Comparison of ENCODE assay signal across 21 cellular contexts in the genomic region with DNA sequence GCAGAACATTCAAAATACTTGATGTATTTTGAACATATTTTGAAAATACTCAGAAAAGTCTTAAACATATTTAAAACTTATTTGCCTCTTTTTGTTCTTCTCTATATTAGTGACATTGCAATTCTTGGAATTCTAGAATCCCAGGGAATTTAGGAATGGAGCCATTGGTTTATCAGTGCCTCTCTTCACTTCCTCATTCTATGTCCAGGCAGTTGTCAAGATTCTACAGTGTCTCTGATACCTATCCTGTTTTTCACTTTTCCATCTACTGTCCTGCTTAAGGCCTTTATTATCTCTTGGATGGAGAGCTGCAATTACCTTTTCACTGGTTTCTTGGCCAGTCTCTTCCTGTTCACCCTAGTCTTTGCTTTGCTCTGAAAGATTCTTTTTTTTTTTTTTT.
"Had no signal": no experiment of that assay in that cellular context is flagged by ENCODE, and none has a peak within 500 bp of the region (broad histone marks: within the 10 kb centered on the region; RNA-seq: fewer than 3 reads in every experiment).

No MANE protein-coding gene starts in this region.

- H3K27ac ChIP-seq: adrenal gland, brain microvascular endothelial cell, esophagus squamous epithelium, parathyroid adenoma, vagina had no signal

- H3K4me2 ChIP-seq: smooth muscle cell had no signal

- H3K4me3 ChIP-seq: adrenal gland, ascending aorta, coronary artery, esophagus squamous epithelium, gastroesophageal sphincter, smooth muscle cell, vagina had no signal

- H3K9me3 Mint-ChIP-seq: activated CD4-positive, alpha-beta T cell treated with anti-CD3 and anti-CD28 coated beads, Interleukin-2, amount 10 ng/mL, durations not matched to agents 7 days and 5 days; activated CD8-positive, alpha-beta T cell treated with anti-CD3 and anti-CD28 coated beads for 36 hours; activated T-helper 17 cell treated with anti-CD3 and anti-CD28 coated beads, Interleukin-2, amount 50 U/mL, for 72 hours; stimulated activated memory B cell treated with anti-CD40 and anti-IgM and Interleukin-4, amounts not matched to agents 10 μg/mL and 1 μg/mL and 100 μg/mL, for 72 hours; type B pancreatic cell had no signal

- H2AFZ ChIP-seq: parathyroid adenoma had no signal

- H3K27me3 ChIP-seq: adrenal gland, ascending aorta, brain microvascular endothelial cell, esophagus squamous epithelium, gastroesophageal sphincter, vagina had no signal

- ATAC-seq: activated CD8-positive, alpha-beta T cell treated with anti-CD3 and anti-CD28 coated beads for 36 hours; activated T-helper 17 cell treated with anti-CD3 and anti-CD28 coated beads, Interleukin-2, amount 50 U/mL, for 72 hours; gastroesophageal sphincter; sciatic nerve; stimulated activated memory B cell treated with anti-CD40 and anti-IgM and Interleukin-4, amounts not matched to agents 10 μg/mL and 1 μg/mL and 100 μg/mL, for 72 hours had no signal

- H3K27ac Mint-ChIP-seq: activated CD4-positive, alpha-beta T cell treated with anti-CD3 and anti-CD28 coated beads, Interleukin-2, amount 10 ng/mL, durations not matched to agents 7 days and 5 days; activated CD8-positive, alpha-beta T cell treated with anti-CD3 and anti-CD28 coated beads for 36 hours; activated naive CD8-positive, alpha-beta T cell; activated T-helper 17 cell treated with anti-CD3 and anti-CD28 coated beads, Interleukin-2, amount 50 U/mL, for 72 hours; stimulated activated memory B cell treated with anti-CD40 and anti-IgM and Interleukin-4, amounts not matched to agents 10 μg/mL and 1 μg/mL and 100 μg/mL, for 72 hours; type B pancreatic cell had no signal

- H3K9ac ChIP-seq: parathyroid adenoma had no signal

- H3K9me3 ChIP-seq: adrenal gland, esophagus squamous epithelium, gastroesophageal sphincter, vagina had no signal

- H3K27me3 Mint-ChIP-seq: activated CD4-positive, alpha-beta T cell treated with anti-CD3 and anti-CD28 coated beads, Interleukin-2, amount 10 ng/mL, durations not matched to agents 7 days and 5 days; activated CD8-positive, alpha-beta T cell treated with anti-CD3 and anti-CD28 coated beads for 36 hours; activated naive CD8-positive, alpha-beta T cell; activated T-helper 17 cell treated with anti-CD3 and anti-CD28 coated beads, Interleukin-2, amount 50 U/mL, for 72 hours; stimulated activated memory B cell treated with anti-CD40 and anti-IgM and Interleukin-4, amounts not matched to agents 10 μg/mL and 1 μg/mL and 100 μg/mL, for 72 hours; type B pancreatic cell had no signal

- H3K4me1 Mint-ChIP-seq: activated CD4-positive, alpha-beta T cell treated with anti-CD3 and anti-CD28 coated beads, Interleukin-2, amount 10 ng/mL, durations not matched to agents 7 days and 5 days; activated T-helper 17 cell treated with anti-CD3 and anti-CD28 coated beads, Interleukin-2, amount 50 U/mL, for 72 hours; stimulated activated memory B cell treated with anti-CD40 and anti-IgM and Interleukin-4, amounts not matched to agents 10 μg/mL and 1 μg/mL and 100 μg/mL, for 72 hours had no signal

- H3K4me1 ChIP-seq: adrenal gland, esophagus squamous epithelium, parathyroid adenoma, vagina had no signal

- H3K36me3 ChIP-seq: ascending aorta, brain microvascular endothelial cell had no signal

- H3K4me3 Mint-ChIP-seq: activated CD4-positive, alpha-beta T cell treated with anti-CD3 and anti-CD28 coated beads, Interleukin-2, amount 10 ng/mL, durations not matched to agents 7 days and 5 days; activated CD8-positive, alpha-beta T cell treated with anti-CD3 and anti-CD28 coated beads for 36 hours; activated naive CD8-positive, alpha-beta T cell; activated T-helper 17 cell treated with anti-CD3 and anti-CD28 coated beads, Interleukin-2, amount 50 U/mL, for 72 hours; nephron progenitor cell; stimulated activated memory B cell treated with anti-CD40 and anti-IgM and Interleukin-4, amounts not matched to agents 10 μg/mL and 1 μg/mL and 100 μg/mL, for 72 hours; type B pancreatic cell had no signal

- DNase-seq: activated CD4-positive, alpha-beta T cell treated with anti-CD3 and anti-CD28 coated beads, Interleukin-2, amount 10 ng/mL, durations not matched to agents 7 days and 5 days; activated CD8-positive, alpha-beta T cell treated with anti-CD3 and anti-CD28 coated beads for 36 hours; adrenal gland; brain microvascular endothelial cell; esophagus squamous epithelium; head of caudate nucleus; islet precursor cell; midbrain; nephron progenitor cell; stimulated activated CD4-positive, alpha-beta T cell treated with anti-CD3 and anti-CD28 coated beads, Interleukin-15, amount 100 ng/mL, for 24 hours had no signal

- H3K79me2 ChIP-seq: parathyroid adenoma had no signal
